ENCODE assay signal across 13 cellular contexts in the genomic region with DNA sequence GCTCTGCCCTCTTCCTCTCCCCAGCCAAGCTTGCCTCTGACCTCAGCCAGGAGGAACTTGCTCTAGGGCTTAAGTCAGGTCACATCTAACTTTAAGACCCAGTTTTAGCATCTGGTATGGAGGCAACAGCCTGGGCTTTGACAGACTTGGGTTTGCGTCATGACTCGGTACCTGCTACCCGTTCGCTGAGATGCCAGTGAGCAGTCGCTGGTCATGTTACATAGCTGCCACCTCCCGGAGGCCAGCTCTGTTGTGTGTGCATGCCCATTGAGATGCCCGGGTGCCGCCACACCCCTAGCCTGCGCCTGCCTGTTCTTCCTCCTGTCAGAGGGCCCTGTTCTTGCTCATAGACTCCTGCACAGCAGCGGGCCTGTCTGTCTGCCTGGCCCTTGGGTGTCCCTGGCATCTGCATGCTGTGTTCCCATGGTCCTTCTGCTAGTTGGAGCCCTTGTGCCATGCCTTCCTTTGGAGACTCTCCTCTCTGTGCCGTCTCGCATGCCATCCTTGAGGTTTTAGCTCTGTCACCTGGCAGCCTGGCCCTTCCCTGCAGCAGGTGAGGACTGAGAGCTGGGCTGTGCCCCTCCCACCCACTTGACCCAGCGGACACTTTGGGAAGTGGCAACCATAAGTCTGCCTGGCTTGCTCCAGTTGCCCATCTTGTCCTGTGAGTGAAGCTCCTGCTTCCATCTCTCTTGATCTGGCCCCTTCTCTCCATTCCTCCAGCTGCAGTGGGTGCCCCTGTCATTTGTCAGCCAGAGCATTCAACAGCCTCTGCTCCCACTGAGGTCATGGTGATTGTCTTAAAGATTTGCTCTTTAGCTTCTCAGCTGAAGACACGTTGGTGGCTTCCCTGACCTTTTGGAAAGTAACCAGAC. TPM values are rescaled to one million over a fixed set of nuclear protein-coding genes. Genes with fewer than 3 reads are reported as not detected.
DNase-seq lines count a peak whose midpoint lies in the region; ATAC-seq, FAIRE-seq and TF ChIP-seq lines count a peak whose summit lies in the region.
"Had no signal": no experiment of that assay in that cellular context is flagged by ENCODE, and none has a peak within 500 bp of the region (broad histone marks: within the 10 kb centered on the region; RNA-seq: fewer than 3 reads in every experiment).

No MANE protein-coding gene starts in this region.

- no peak overlapping the region for H3K4me3 ChIP-seq in breast epithelium
- no peak overlapping the region for H3K4me3 ChIP-seq in K562
- no peak overlapping the region for H3K4me3 ChIP-seq in mesendoderm (ENCODE audit: low read length)
- H3K4me3 ChIP-seq in upper lobe of left lung = no peak overlapping the region
- no peak overlapping the region for H3K4me3 ChIP-seq in body of pancreas
- H3K4me3 ChIP-seq: MG63, suprapubic skin had no signal

- no peak overlapping the region for H3K4ac ChIP-seq in mesendoderm (ENCODE audit: low read depth, low read length)

- peaks cover 14% of the 10 kb centered on the region for H3K36me3 Mint-ChIP-seq in MCF 10A (ENCODE audit: insufficient read depth, unreplicated experiment)

- peaks cover 73% of the 10 kb centered on the region for H3K4me1 Mint-ChIP-seq in MCF 10A (ENCODE audit: insufficient read depth, unreplicated experiment)
- H3K4me1 Mint-ChIP-seq: activated CD4-positive, alpha-beta T cell treated with anti-CD3 and anti-CD28 coated beads for 36 hours; central memory CD8-positive, alpha-beta T cell had no signal

- TF ChIP-seq CTCF in MCF 10A (IDR thresholded peaks at IDR 0.05; ENCODE audit: unreplicated experiment) = peak; percentile 26
- no peak for TF ChIP-seq CTCF in breast epithelium (IDR thresholded peaks at IDR 0.05)
- TF ChIP-seq CTCF in K562 (IDR thresholded peaks at IDR 0.05 in 2 of 3, conservative IDR thresholded peaks at IDR 0.05 in 1 of 3; ENCODE audit: insufficient read depth in 2 of 3, low read depth in 1 of 3, low read length in 3 of 3) = no peak
- TF ChIP-seq CTCF in upper lobe of left lung (IDR thresholded peaks at IDR 0.05) = no peak
- TF ChIP-seq CTCF in body of pancreas (IDR thresholded peaks at IDR 0.05) = no peak
- no peak for TF ChIP-seq CTCF in GM13976 (IDR thresholded peaks at IDR 0.05; ENCODE audit: borderline replicate concordance, control extremely low read depth, extremely low read depth, insufficient read depth, missing control alignments)

- FAIRE-seq in K562 (lab: Jason Lieb, UNC) = no peak

- H2AFZ ChIP-seq in K562 (ENCODE audit: low read depth, low read length) = no peak overlapping the region

- CTCF ChIA-PET in MCF 10A (lab: Yijun Ruan, JAX) (interaction anchor here (0.5 to 8.6 kb wide), 10 partner anchors 13 to 119 kb away, joined by 3 to 54 read pairs (median 3); a partner anchor contains a TSS), K562 (lab: Yijun Ruan, JAX; ENCODE audit: low intra/inter-chr PET ratio) (no interaction called here)

- 13% methylated on average over 14 of the region's 14 CpGs for WGBS in K562 (ENCODE audit: insufficient coverage, low coverage, missing lambda C conversion rate)
- WGBS in mesendoderm (ENCODE audit: extremely low coverage, insufficient coverage, low lambda C conversion rate) = no CpG with 5 or more reads among the region's 14 CpGs
- WGBS in upper lobe of left lung, 2 donors = 77 to 91% methylated on average over 4 to 8 of the region's 14 CpGs
- 89 to 92% methylated on average over 5 to 14 of the region's 14 CpGs for WGBS in body of pancreas, 2 donors

- H4K20me1 ChIP-seq in K562 (replicated peaks; ENCODE audit: control insufficient read depth, insufficient read depth, low read length) = peaks cover 17% of the 10 kb centered on the region

- H2AK5ac ChIP-seq in mesendoderm (ENCODE audit: low read length) = no peak overlapping the region

- no peak overlapping the region for H2BK5ac ChIP-seq in mesendoderm (ENCODE audit: low read length)

- peak overlapping the region; percentile 84 for H3K27ac Mint-ChIP-seq in MCF 10A (ENCODE audit: low read depth, unreplicated experiment)
- H3K27ac Mint-ChIP-seq: activated CD4-positive, alpha-beta T cell treated with anti-CD3 and anti-CD28 coated beads for 36 hours had no signal

- H3K4me2 ChIP-seq in K562 (ENCODE audit: insufficient read depth, low read length) = no peak overlapping the region
- no peak overlapping the region for H3K4me2 ChIP-seq in mesendoderm (ENCODE audit: low read length)

- no peaks in the 10 kb centered on the region for H3K9me1 ChIP-seq in K562 (ENCODE audit: control insufficient read depth, insufficient read depth, low read length)

- no peak for TF ChIP-seq RAD21 in K562 (CRISPR knock-in tag; conservative IDR thresholded peaks at IDR 0.05 in 1 of 2, IDR thresholded peaks at IDR 0.05 in 1 of 2)

- H4K8ac ChIP-seq in mesendoderm (ENCODE audit: low read depth, low read length) = no peak overlapping the region

- intact Hi-C loops in MCF 10A (cut with micrococcal nuclease) = loop anchor here (1.0 to 10.0 kb wide), 3 partner anchors 88 to 227 kb away; a partner anchor contains a TSS
- intact Hi-C loops in breast epithelium (cut with DNase I; ENCODE audit: low total_unique reads) = no loop called here
- intact Hi-C loops in K562 (cut with micrococcal nuclease) = no loop called here
- intact Hi-C loops in body of pancreas (cut with DNase I) = no loop called here

- H3K9me3 Mint-ChIP-seq in MCF 10A (ENCODE audit: unreplicated experiment) = no peaks in the 10 kb centered on the region
- H3K9me3 Mint-ChIP-seq: central memory CD8-positive, alpha-beta T cell had no signal

- H3K79me1 ChIP-seq in mesendoderm (ENCODE audit: low read length) = peaks cover 14% of the 10 kb centered on the region

- H3K79me2 ChIP-seq in K562 (ENCODE audit: control insufficient read depth, insufficient read depth, low read length) (no peaks in the 10 kb centered on the region), mesendoderm (ENCODE audit: control insufficient read depth, insufficient read depth, low read length) (peaks cover 10% of the 10 kb centered on the region)

- POLR2A ChIA-PET in MCF 10A (lab: Yijun Ruan, JAX) = interaction anchor here (0.7 to 12.2 kb wide), 11 partner anchors 9 to 99 kb away, joined by 3 to 142 read pairs (median 3); a partner anchor contains a TSS
- POLR2A ChIA-PET in K562 (lab: Yijun Ruan, JAX) = interaction anchor here (0.6 kb wide), 2 partner anchors 17 to 192 kb away, joined by 3 to 4 read pairs; a partner anchor contains a TSS

- no peak for TF ChIP-seq POLR2A in breast epithelium (IDR thresholded peaks at IDR 0.05)
- no peak for TF ChIP-seq POLR2A in K562 (conservative IDR thresholded peaks at IDR 0.05)
- no peak for TF ChIP-seq POLR2A in upper lobe of left lung (IDR thresholded peaks at IDR 0.05)
- no peak for TF ChIP-seq POLR2A in body of pancreas (IDR thresholded peaks at IDR 0.05)

- no peak overlapping the region for H3K4me3 Mint-ChIP-seq in MCF 10A (ENCODE audit: unreplicated experiment)
- H3K4me3 Mint-ChIP-seq: activated CD4-positive, alpha-beta T cell treated with anti-CD3 and anti-CD28 coated beads for 36 hours; central memory CD8-positive, alpha-beta T cell had no signal

- H3K36me3 ChIP-seq in breast epithelium (no peaks in the 10 kb centered on the region), K562 (ENCODE audit: control insufficient read depth, insufficient read depth, low read length) (no peaks in the 10 kb centered on the region), mesendoderm (ENCODE audit: control insufficient read depth, insufficient read depth, low read length) (no peaks in the 10 kb centered on the region), upper lobe of left lung (no peaks in the 10 kb centered on the region), body of pancreas (replicated peaks in 1 of 2; ENCODE audit: insufficient read depth in 1 of 2, low read depth in 2 of 2) (no peaks in the 10 kb centered on the region)
- H3K36me3 ChIP-seq: suprapubic skin had no signal

- no peaks in the 10 kb centered on the region for H3K27me3 Mint-ChIP-seq in MCF 10A (ENCODE audit: insufficient read depth, unreplicated experiment)

- peak overlapping the region in 1 of 2 donors; percentile 45 for H3K27ac ChIP-seq in breast epithelium
- H3K27ac ChIP-seq in K562 (ENCODE audit: extremely low read depth, low read depth, low read length) = no peak overlapping the region
- H3K27ac ChIP-seq in mesendoderm (ENCODE audit: low read depth, low read length) = no peak overlapping the region
- H3K27ac ChIP-seq in upper lobe of left lung = peak overlapping the region in 3 of 4 donors; percentile 1 to 60 (median 27)
- H3K27ac ChIP-seq in body of pancreas = peak overlapping the region in 2 of 4 donors; percentile 14 to 27
- H3K27ac ChIP-seq: suprapubic skin had no signal

- TF ChIP-seq EP300 in K562 (IDR thresholded peaks at IDR 0.05; ENCODE audit: low read length) = no peak
- TF ChIP-seq EP300 in upper lobe of left lung (IDR thresholded peaks at IDR 0.05) = no peak

- BruUV-seq in MCF 10A (replicated peaks; lab: Mats Ljungman, UMichigan) (no TSS peak), K562 (replicated peaks; lab: Mats Ljungman, UMichigan) (no TSS peak)

- no peaks in the 10 kb centered on the region for H3K9me3 ChIP-seq in breast epithelium
- no peaks in the 10 kb centered on the region for H3K9me3 ChIP-seq in K562 (replicated peaks; ENCODE audit: control insufficient read depth, insufficient read depth, low read depth, low read length)
- no peaks in the 10 kb centered on the region for H3K9me3 ChIP-seq in upper lobe of left lung
- H3K9me3 ChIP-seq in body of pancreas = no peaks in the 10 kb centered on the region
- H3K9me3 ChIP-seq: MG63, suprapubic skin had no signal

- ATAC-seq in K562 = no peak
- ATAC-seq in upper lobe of left lung (ENCODE audit: low FRiP score in 2 of 2) = peak in 1 of 2 donors; percentile 2
- no peak for ATAC-seq in body of pancreas
- ATAC-seq in GM21360 (IDR thresholded peaks at IDR 0.05; ENCODE audit: unreplicated experiment) = no peak
- ATAC-seq: activated CD4-positive, alpha-beta T cell treated with anti-CD3 and anti-CD28 coated beads for 36 hours had no signal

- H3K4me1 ChIP-seq in breast epithelium (peaks cover 5 to 13% of the 10 kb centered on the region in 2 donors), K562 (replicated peaks in 1 of 2; ENCODE audit: control insufficient read depth in 2 of 2, insufficient read depth in 2 of 2, low read length in 2 of 2) (peaks cover 8 to 23% of the 10 kb centered on the region in 2 experiments), mesendoderm (ENCODE audit: control insufficient read depth, low read depth, low read length) (peaks cover 16% of the 10 kb centered on the region), upper lobe of left lung (peaks cover 62 to 85% (median 77%) of the 10 kb centered on the region in 4 donors), body of pancreas (peaks cover 36% of the 10 kb centered on the region)

- no peak overlapping the region for H2BK120ac ChIP-seq in mesendoderm (ENCODE audit: low read depth, low read length)

- in situ Hi-C loops in K562 (cut with MboI) (no loop called here), GM13976 (cut with MboI; ENCODE audit: low sequenced_read_pairs, unreplicated experiment) (no loop called here)

- no peak overlapping the region for H2BK15ac ChIP-seq in mesendoderm (replicated peaks; ENCODE audit: low read depth)

- no peaks in the 10 kb centered on the region for H3K27me3 ChIP-seq in breast epithelium
- H3K27me3 ChIP-seq in K562 (ENCODE audit: control insufficient read depth in 2 of 2, insufficient read depth in 2 of 2, low read length in 2 of 2) = peaks cover 6 to 47% of the 10 kb centered on the region in 2 experiments
- H3K27me3 ChIP-seq in mesendoderm (ENCODE audit: insufficient read depth, low read length, poor library complexity) = no peaks in the 10 kb centered on the region
- no peaks in the 10 kb centered on the region for H3K27me3 ChIP-seq in upper lobe of left lung
- no peaks in the 10 kb centered on the region for H3K27me3 ChIP-seq in body of pancreas
- H3K27me3 ChIP-seq: MG63, suprapubic skin had no signal

- H3K56ac ChIP-seq in mesendoderm (ENCODE audit: low read length) = no peak overlapping the region

- no peak overlapping the region for H3K9ac ChIP-seq in K562 (ENCODE audit: insufficient read depth in 1 of 2, low read depth in 2 of 2, low read length in 2 of 2)
- no peak overlapping the region for H3K9ac ChIP-seq in mesendoderm (ENCODE audit: low read length)

- H3K18ac ChIP-seq in mesendoderm (ENCODE audit: low read length) = no peak overlapping the region

- DNase-seq in MCF 10A (ENCODE audit: unreplicated experiment) (peak; percentile 68), breast epithelium (ENCODE audit: low spot score in 2 of 2) (no peak), K562 (ENCODE audit: extremely low read depth in 1 of 4, low spot score in 3 of 4) (no peak), mesendoderm (peak; percentile 57), upper lobe of left lung (peak in 1 of 2 donors; percentile 54), body of pancreas (no peak), GM13976 (ENCODE audit: low spot score) (no peak)
- DNase-seq: activated CD4-positive, alpha-beta T cell treated with anti-CD3 and anti-CD28 coated beads for 36 hours; activated gamma-delta T cell had no signal

- no peak overlapping the region for H3K23ac ChIP-seq in mesendoderm (ENCODE audit: low read length)

- H4K5ac ChIP-seq in mesendoderm (ENCODE audit: low read length) = no peak overlapping the region

RNA-seq across cellular contexts. Expression of a gene that starts 24.9 kb away (rescaled TPM):
- total RNA-seq in MCF 10A (2022) = 80.8 and 89.5 TPM in 2 replicates
- 10 to 100 TPM; 14.5 to 24.2 (median 21.0) TPM for total RNA-seq in breast epithelium
- total RNA-seq in K562 (2011; cell fraction: chromatin; rRNA removed; ENCODE audit: low replicate concordance) = 10.7 and 26.2 TPM in 2 replicates
- total RNA-seq in K562 (2011; cell fraction: nucleolus; rRNA removed) = 4.8 and 8.2 TPM in 2 replicates
- 11.8 and 12.5 TPM in 2 replicates for total RNA-seq in K562 (2011; cell fraction: nucleoplasm; rRNA removed)
- total RNA-seq in K562 (2014; rRNA removed) = 2.1 and 2.3 TPM in 2 replicates
- total RNA-seq in K562 (2014; rRNA removed; fragmentation: Illumina TruSeq; extraction: Trizol) = 3.0 and 3.1 TPM in 2 replicates
- 2.3 and 3.2 TPM in 2 replicates for total RNA-seq in K562 (2015; rRNA removed; fragmentation: Illumina TruSeq; extraction: Trizol)
- total RNA-seq in K562 (2021) = 4.3 and 5.5 TPM in 2 replicates
- 3.1 and 8.7 TPM in 2 replicates for polyA plus RNA-seq in K562 (2011; rRNA removed)
- 1.3 and 5.1 TPM in 2 replicates for polyA plus RNA-seq in K562 (2011; cell fraction: cytosol; rRNA removed)
- 5.7 and 20.6 TPM in 2 replicates for polyA plus RNA-seq in K562 (2011; cell fraction: nucleus; rRNA removed)
- 2.3 and 2.7 TPM in 2 replicates for polyA plus RNA-seq in K562 (2012)
- 2.4 and 3.2 TPM in 2 replicates for polyA plus RNA-seq in K562 (2014; fragmentation: Illumina TruSeq; extraction: Trizol)
- under 1 TPM; 0.06 to 0.07 TPM for polyA plus RNA-seq in K562 (2014; fragmentation: Nextera tagmentation; extraction: Ambion mirVana)
- polyA plus RNA-seq in K562 (2014; rRNA removed) = 2.2 and 3.3 TPM in 2 replicates
- polyA minus RNA-seq in K562 (2011; rRNA and poly(A)+ RNA removed) = 7.4 and 13.7 TPM in 2 replicates
- 2.7 and 4.9 TPM in 2 replicates for polyA minus RNA-seq in K562 (2011; cell fraction: cytosol; rRNA and poly(A)+ RNA removed)
- polyA minus RNA-seq in K562 (2011; cell fraction: nucleus; rRNA and poly(A)+ RNA removed) = 3.9 and 19.9 TPM in 2 replicates
- polyA plus RNA-seq in mesendoderm (2013, experiment 1 of 2) = 3.8 TPM
- 4.6 TPM for polyA plus RNA-seq in mesendoderm (2013, experiment 2 of 2)
- 10 to 100 TPM; 20.4 to 26.0 (median 23.4) TPM for total RNA-seq in upper lobe of left lung
- 10 to 100 TPM; 12.5 to 23.7 TPM for total RNA-seq in body of pancreas

Comparison
In these comparisons a context has a peak if more than half of its experiments do, and no peak if none do; other contexts are left out.
1. DNase-seq: peak in MCF 10A (single experiment) and mesendoderm (single experiment); none in breast epithelium (0 of 2), K562 (0 of 4), body of pancreas (0 of 4) and GM13976 (single experiment).
2. H3K27ac ChIP-seq: peak in upper lobe of left lung (3 of 4); none in K562 (single experiment) and mesendoderm (single experiment).